8 cellular contexts compared by ENCODE assay signal in genomic region chr14:77320238-77320935, GRCh38. TPM values are rescaled to one million over a fixed set of nuclear protein-coding genes. Genes with fewer than 3 reads are reported as not detected.
DNase-seq lines count a peak whose midpoint lies in the region; ATAC-seq and TF ChIP-seq lines count a peak whose summit lies in the region.

Gene POMT2, minus strand, starts transcription at chr14:77320883. Its CDS starts 202 bp downstream, at chr14:77320681.

- H3K4me1 Mint-ChIP-seq in activated T-cell treated with anti-CD3 and anti-CD28 coated beads, Interleukin-2, amount 50 U/mL, for 72 hours (ENCODE audit: low read depth): peaks cover 22% of the 10 kb centered on the region
- peaks cover 17% of the 10 kb centered on the region for H3K4me1 Mint-ChIP-seq in stimulated activated effector memory CD8-positive, alpha-beta T cell treated with anti-CD3 and anti-CD28 coated beads, Interleukin-12 subunit alpha, Interleukin-12 subunit beta, amount 100 ng/mL, for 72 hours

- peak; percentile 92 for DNase-seq in DMS79 (lab: John Stamatoyannopoulos, UW)
- DNase-seq in KBM-7: peak; percentile 98
- no peak for DNase-seq in Panc1 (ENCODE audit: low read depth, low spot score)
- peak; percentile 93 to 96 for DNase-seq in activated T-cell treated with anti-CD3 and anti-CD28 coated beads, Interleukin-2, amount 50 U/mL, for 72 hours
- peak; percentile 97 for DNase-seq in esophagus muscularis mucosa (ENCODE audit: extremely low spot score)
- DNase-seq in myocyte (ENCODE audit: low read depth): peak; percentile 92
- peak; percentile 93 to 97 for DNase-seq in stimulated activated effector memory CD8-positive, alpha-beta T cell treated with anti-CD3 and anti-CD28 coated beads, Interleukin-12 subunit alpha, Interleukin-12 subunit beta, amount 100 ng/mL, for 72 hours (ENCODE audit: low spot score in 2 of 2)

- in situ Hi-C loops in KBM-7 (cut with MboI; ENCODE audit: low pct_unique_long_range_greater_than_20kb, low sequenced_read_pairs) (no loop called here), Panc1 (cut with HindIII; ENCODE audit: low pct_unique_long_range_greater_than_20kb, low sequenced_read_pairs) (no loop called here)

- no peaks in the 10 kb centered on the region for H3K27me3 Mint-ChIP-seq in activated T-cell treated with anti-CD3 and anti-CD28 coated beads, Interleukin-2, amount 50 U/mL, for 72 hours (ENCODE audit: low read depth)

- peak within 1 kb of the TSS; percentile 86 for H3K27ac ChIP-seq in Panc1 (ENCODE audit: low read length)
- H3K27ac ChIP-seq in esophagus muscularis mucosa (replicated peaks in 1 of 4): peak within 1 kb of the TSS; percentile 94 to 99 (median 97)

- WGBS in esophagus muscularis mucosa: 0% methylated on average over 9 of the region's 69 CpGs

- no TSS peak for BruUV-seq in Panc1 (replicated peaks; lab: Mats Ljungman, UMichigan)

- H3K9me3 ChIP-seq in Panc1 (ENCODE audit: control insufficient read depth, insufficient read depth, low read depth, low read length): no peaks in the 10 kb centered on the region
- no peaks in the 10 kb centered on the region for H3K9me3 ChIP-seq in esophagus muscularis mucosa

- H3K27me3 ChIP-seq in Panc1 (ENCODE audit: control insufficient read depth, insufficient read depth, low read length) (no peaks in the 10 kb centered on the region), esophagus muscularis mucosa (no peaks in the 10 kb centered on the region)

- peak; percentile 70 for ATAC-seq in GM21619 (IDR thresholded peaks at IDR 0.05; ENCODE audit: unreplicated experiment)
- peak; percentile 82 for ATAC-seq in Panc1
- peak; percentile 71 to 72 for ATAC-seq in activated T-cell treated with anti-CD3 and anti-CD28 coated beads, Interleukin-2, amount 50 U/mL, for 72 hours (replicated peaks in 1 of 2)
- peak; percentile 79 for ATAC-seq in stimulated activated effector memory CD8-positive, alpha-beta T cell treated with anti-CD3 and anti-CD28 coated beads, Interleukin-12 subunit alpha, Interleukin-12 subunit beta, amount 100 ng/mL, for 72 hours

- peak within 1 kb of the TSS; percentile 83 to 86 for H3K4me3 ChIP-seq in Panc1 (ENCODE audit: low read depth in 2 of 2, low read length in 2 of 2)
- peak within 1 kb of the TSS; percentile 74 to 100 (median 89) for H3K4me3 ChIP-seq in esophagus muscularis mucosa

- peaks cover 31% of the 10 kb centered on the region for H3K4me1 ChIP-seq in Panc1 (ENCODE audit: control insufficient read depth, insufficient read depth, low read length)
- peaks cover 23 to 41% (median 32%) of the 10 kb centered on the region in 4 donors for H3K4me1 ChIP-seq in esophagus muscularis mucosa

- H3K36me3 ChIP-seq in Panc1 (ENCODE audit: control insufficient read depth, insufficient read depth, low read length) (no peaks in the 10 kb centered on the region), esophagus muscularis mucosa (no peaks in the 10 kb centered on the region)

- TF ChIP-seq POLR2A in esophagus muscularis mucosa (IDR thresholded peaks at IDR 0.05; ENCODE audit: low read depth): peak; percentile 34

- CTCF ChIA-PET in Panc1 (lab: Charles Lee): interaction anchor here (0.6 to 0.7 kb wide), 4 partner anchors 9 to 123 kb away, joined by 3 to 8 read pairs (median 6); no protein-coding TSS in a partner anchor

- no peaks in the 10 kb centered on the region for H3K9me3 Mint-ChIP-seq in activated T-cell treated with anti-CD3 and anti-CD28 coated beads, Interleukin-2, amount 50 U/mL, for 72 hours
- no peaks in the 10 kb centered on the region for H3K9me3 Mint-ChIP-seq in stimulated activated effector memory CD8-positive, alpha-beta T cell treated with anti-CD3 and anti-CD28 coated beads, Interleukin-12 subunit alpha, Interleukin-12 subunit beta, amount 100 ng/mL, for 72 hours

- H3K36me3 Mint-ChIP-seq in activated T-cell treated with anti-CD3 and anti-CD28 coated beads, Interleukin-2, amount 50 U/mL, for 72 hours (ENCODE audit: insufficient read depth in 2 of 2): no peaks in the 10 kb centered on the region
- H3K36me3 Mint-ChIP-seq in stimulated activated effector memory CD8-positive, alpha-beta T cell treated with anti-CD3 and anti-CD28 coated beads, Interleukin-12 subunit alpha, Interleukin-12 subunit beta, amount 100 ng/mL, for 72 hours: no peaks in the 10 kb centered on the region

- peak within 1 kb of the TSS; percentile 87 to 94 for H3K4me3 Mint-ChIP-seq in activated T-cell treated with anti-CD3 and anti-CD28 coated beads, Interleukin-2, amount 50 U/mL, for 72 hours
- H3K4me3 Mint-ChIP-seq in stimulated activated effector memory CD8-positive, alpha-beta T cell treated with anti-CD3 and anti-CD28 coated beads, Interleukin-12 subunit alpha, Interleukin-12 subunit beta, amount 100 ng/mL, for 72 hours: peak within 1 kb of the TSS; percentile 93

- H3K27ac Mint-ChIP-seq in activated T-cell treated with anti-CD3 and anti-CD28 coated beads, Interleukin-2, amount 50 U/mL, for 72 hours: peak within 1 kb of the TSS; percentile 95
- H3K27ac Mint-ChIP-seq in stimulated activated effector memory CD8-positive, alpha-beta T cell treated with anti-CD3 and anti-CD28 coated beads, Interleukin-12 subunit alpha, Interleukin-12 subunit beta, amount 100 ng/mL, for 72 hours: peak within 1 kb of the TSS; percentile 98

- POLR2A ChIA-PET in Panc1 (lab: Charles Lee): interaction anchor here (0.6 to 0.7 kb wide), 3 partner anchors 125 to 394 kb away, joined by 5 to 9 read pairs (median 5); no protein-coding TSS in a partner anchor

- peak; percentile 48; the same call in 1 of the 2 replicates for TF ChIP-seq CTCF in Panc1 (IDR thresholded peaks at IDR 0.05)
- TF ChIP-seq CTCF in esophagus muscularis mucosa (IDR thresholded peaks at IDR 0.05): peak; percentile 59 to 67 (median 67)

- intact Hi-C loops in Panc1 (cut with micrococcal nuclease; ENCODE audit: unreplicated experiment) (loop anchor here (10.0 kb wide), 1 partner anchor 234 kb away; no protein-coding TSS in a partner anchor), esophagus muscularis mucosa (cut with DNase I) (loop anchor here (5.0 kb wide), 3 partner anchors 57 to 297 kb away; partner anchors contain the start of genes AHSA1, SAMD15, SPTLC2 and TMED8)

- TF ChIP-seq EP300 in esophagus muscularis mucosa (IDR thresholded peaks at IDR 0.05): no peak

RNA-seq across cellular contexts. Expression of gene POMT2, which starts in this region (rescaled TPM):
- total RNA-seq in Panc1 (2021; ENCODE audit: unreplicated experiment): 43.5 TPM
- polyA plus RNA-seq in Panc1 (2012; ENCODE audit: insufficient read length): 36.6 TPM
- 10 to 100 TPM; 14.7 to 18.1 TPM for total RNA-seq in activated T-cell treated with anti-CD3 and anti-CD28 coated beads, Interleukin-2, amount 50 U/mL, for 72 hours
- 10 to 100 TPM; 13.3 to 29.2 (median 14.5) TPM for total RNA-seq in esophagus muscularis mucosa
- total RNA-seq in myocyte: 15.9 and 17.6 TPM in 2 replicates
- polyA plus RNA-seq in myocyte (2012): 29.4 TPM
